1 cellular context compared by ENCODE assay signal in the genomic region with DNA sequence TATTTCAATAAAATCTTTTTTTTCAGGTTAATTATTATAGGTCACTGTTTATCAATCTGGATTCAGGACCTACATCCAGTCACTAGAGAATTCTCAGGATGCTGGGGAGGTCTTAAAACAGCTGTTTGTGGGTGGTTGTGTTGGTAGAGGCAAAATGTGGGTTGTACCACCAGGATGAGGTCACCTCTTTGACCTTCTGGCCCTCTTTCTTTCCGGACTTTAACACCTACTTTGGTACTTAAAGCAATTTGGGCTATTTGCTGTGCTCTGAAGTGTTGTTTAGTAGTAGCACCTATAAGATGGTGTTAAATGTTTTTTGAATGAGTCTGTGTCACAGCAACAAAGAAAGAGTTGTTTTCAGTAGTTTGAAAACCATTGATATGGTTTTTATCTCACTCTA.
TF ChIP-seq lines count a peak whose summit lies in the region.

No MANE protein-coding gene starts in this region.

TF ChIP-seq in HepG2, 621 proteins besides CTCF, POLR2A, EP300 and RAD21:
- peak; percentile 25; the same call in 1 of the 2 replicates for TF ChIP-seq HNF4A (CRISPR knock-in tag; IDR thresholded peaks at IDR 0.05)
- TF ChIP-seq RBM22 (optimal IDR thresholded peaks at IDR 0.05; ENCODE audit: low read length), result peak; percentile 65
- peak; percentile 55; the same call in 1 of the 2 replicates for TF ChIP-seq PRDM4 (CRISPR knock-in tag; IDR thresholded peaks at IDR 0.05; ENCODE audit: borderline replicate concordance)
- peak; percentile 68; the same call in 1 of the 2 replicates for TF ChIP-seq PAF1 (CRISPR knock-in tag; IDR thresholded peaks at IDR 0.05)
- TF ChIP-seq TFAP4 (IDR thresholded peaks at IDR 0.05; ENCODE audit: borderline replicate concordance, low read depth), result peak; percentile 68; the same call in 1 of the 2 replicates
- TF ChIP-seq ATF2 (CRISPR knock-in tag; IDR thresholded peaks at IDR 0.05), result peak; percentile 52; the same call in 1 of the 2 replicates
- peak; percentile 51 for TF ChIP-seq RARA (CRISPR knock-in tag; IDR thresholded peaks at IDR 0.05)
- TF ChIP-seq, protein P1, sequence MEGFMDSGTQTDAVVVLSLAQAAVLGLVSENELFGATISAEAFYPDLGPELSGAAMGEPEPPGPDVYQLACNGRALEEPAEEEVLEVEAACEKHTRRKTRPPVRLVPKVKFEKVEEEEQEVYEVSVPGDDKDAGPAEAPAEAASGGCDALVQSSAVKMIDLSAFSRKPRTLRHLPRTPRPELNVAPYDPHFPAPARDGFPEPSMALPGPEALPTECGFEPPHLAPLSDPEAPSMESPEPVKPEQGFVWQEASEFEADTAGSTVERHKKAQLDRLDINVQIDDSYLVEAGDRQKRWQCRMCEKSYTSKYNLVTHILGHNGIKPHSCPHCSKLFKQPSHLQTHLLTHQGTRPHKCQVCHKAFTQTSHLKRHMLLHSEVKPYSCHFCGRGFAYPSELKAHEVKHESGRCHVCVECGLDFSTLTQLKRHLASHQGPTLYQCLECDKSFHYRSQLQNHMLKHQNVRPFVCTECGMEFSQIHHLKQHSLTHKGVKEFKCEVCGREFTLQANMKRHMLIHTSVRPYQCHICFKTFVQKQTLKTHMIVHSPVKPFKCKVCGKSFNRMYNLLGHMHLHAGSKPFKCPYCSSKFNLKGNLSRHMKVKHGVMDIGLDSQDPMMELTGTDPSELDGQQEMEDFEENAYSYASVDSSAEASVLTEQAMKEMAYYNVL (CRISPR knock-in tag; IDR thresholded peaks at IDR 0.05; ENCODE audit: borderline replicate concordance), result no peak
- no peak for TF ChIP-seq ZNF619 (CRISPR knock-in tag; IDR thresholded peaks at IDR 0.05)
- TF ChIP-seq, protein P2, sequence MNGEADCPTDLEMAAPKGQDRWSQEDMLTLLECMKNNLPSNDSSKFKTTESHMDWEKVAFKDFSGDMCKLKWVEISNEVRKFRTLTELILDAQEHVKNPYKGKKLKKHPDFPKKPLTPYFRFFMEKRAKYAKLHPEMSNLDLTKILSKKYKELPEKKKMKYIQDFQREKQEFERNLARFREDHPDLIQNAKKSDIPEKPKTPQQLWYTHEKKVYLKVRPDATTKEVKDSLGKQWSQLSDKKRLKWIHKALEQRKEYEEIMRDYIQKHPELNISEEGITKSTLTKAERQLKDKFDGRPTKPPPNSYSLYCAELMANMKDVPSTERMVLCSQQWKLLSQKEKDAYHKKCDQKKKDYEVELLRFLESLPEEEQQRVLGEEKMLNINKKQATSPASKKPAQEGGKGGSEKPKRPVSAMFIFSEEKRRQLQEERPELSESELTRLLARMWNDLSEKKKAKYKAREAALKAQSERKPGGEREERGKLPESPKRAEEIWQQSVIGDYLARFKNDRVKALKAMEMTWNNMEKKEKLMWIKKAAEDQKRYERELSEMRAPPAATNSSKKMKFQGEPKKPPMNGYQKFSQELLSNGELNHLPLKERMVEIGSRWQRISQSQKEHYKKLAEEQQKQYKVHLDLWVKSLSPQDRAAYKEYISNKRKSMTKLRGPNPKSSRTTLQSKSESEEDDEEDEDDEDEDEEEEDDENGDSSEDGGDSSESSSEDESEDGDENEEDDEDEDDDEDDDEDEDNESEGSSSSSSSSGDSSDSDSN (CRISPR knock-in tag; IDR thresholded peaks at IDR 0.05), result no peak
- no peak for TF ChIP-seq FOXP1 (IDR thresholded peaks at IDR 0.05)
- peak; percentile 57 for TF ChIP-seq FOXP1 (CRISPR knock-in tag; IDR thresholded peaks at IDR 0.05)
- peak; percentile 51 for TF ChIP-seq MED1 (CRISPR knock-in tag; IDR thresholded peaks at IDR 0.05)
- 0 out of 2 replicates have a peak, but pooled peaks have one; percentile 47 for TF ChIP-seq NR2F6 (IDR thresholded peaks at IDR 0.05)
- TF ChIP-seq NR2F6 (CRISPR knock-in tag; IDR thresholded peaks at IDR 0.05), result peak; percentile 66
- TF ChIP-seq CENPT (CRISPR knock-in tag; IDR thresholded peaks at IDR 0.05; ENCODE audit: low read depth), result no peak
- TF ChIP-seq, protein P3, sequence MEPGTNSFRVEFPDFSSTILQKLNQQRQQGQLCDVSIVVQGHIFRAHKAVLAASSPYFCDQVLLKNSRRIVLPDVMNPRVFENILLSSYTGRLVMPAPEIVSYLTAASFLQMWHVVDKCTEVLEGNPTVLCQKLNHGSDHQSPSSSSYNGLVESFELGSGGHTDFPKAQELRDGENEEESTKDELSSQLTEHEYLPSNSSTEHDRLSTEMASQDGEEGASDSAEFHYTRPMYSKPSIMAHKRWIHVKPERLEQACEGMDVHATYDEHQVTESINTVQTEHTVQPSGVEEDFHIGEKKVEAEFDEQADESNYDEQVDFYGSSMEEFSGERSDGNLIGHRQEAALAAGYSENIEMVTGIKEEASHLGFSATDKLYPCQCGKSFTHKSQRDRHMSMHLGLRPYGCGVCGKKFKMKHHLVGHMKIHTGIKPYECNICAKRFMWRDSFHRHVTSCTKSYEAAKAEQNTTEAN (CRISPR knock-in tag; conservative IDR thresholded peaks at IDR 0.05), result peak; percentile 47; the same call in 1 of the 2 replicates
- TF ChIP-seq NR2F1 (CRISPR knock-in tag; IDR thresholded peaks at IDR 0.05), result peak; percentile 15 to 22; a peak in 1 of 4 replicates
- TF ChIP-seq RBFOX2 (IDR thresholded peaks at IDR 0.05; ENCODE audit: low read depth, low read length), result 0 out of 2 replicates have a peak, but pooled peaks have one; percentile 24
- 0 out of 2 replicates have a peak, but pooled peaks have one; percentile 29 for TF ChIP-seq PRDM15 (CRISPR knock-in tag; IDR thresholded peaks at IDR 0.05)
- peak; percentile 36; the same call in 1 of the 2 replicates for TF ChIP-seq FOSL2 (CRISPR knock-in tag; IDR thresholded peaks at IDR 0.05)
- TF ChIP-seq, protein P4, sequence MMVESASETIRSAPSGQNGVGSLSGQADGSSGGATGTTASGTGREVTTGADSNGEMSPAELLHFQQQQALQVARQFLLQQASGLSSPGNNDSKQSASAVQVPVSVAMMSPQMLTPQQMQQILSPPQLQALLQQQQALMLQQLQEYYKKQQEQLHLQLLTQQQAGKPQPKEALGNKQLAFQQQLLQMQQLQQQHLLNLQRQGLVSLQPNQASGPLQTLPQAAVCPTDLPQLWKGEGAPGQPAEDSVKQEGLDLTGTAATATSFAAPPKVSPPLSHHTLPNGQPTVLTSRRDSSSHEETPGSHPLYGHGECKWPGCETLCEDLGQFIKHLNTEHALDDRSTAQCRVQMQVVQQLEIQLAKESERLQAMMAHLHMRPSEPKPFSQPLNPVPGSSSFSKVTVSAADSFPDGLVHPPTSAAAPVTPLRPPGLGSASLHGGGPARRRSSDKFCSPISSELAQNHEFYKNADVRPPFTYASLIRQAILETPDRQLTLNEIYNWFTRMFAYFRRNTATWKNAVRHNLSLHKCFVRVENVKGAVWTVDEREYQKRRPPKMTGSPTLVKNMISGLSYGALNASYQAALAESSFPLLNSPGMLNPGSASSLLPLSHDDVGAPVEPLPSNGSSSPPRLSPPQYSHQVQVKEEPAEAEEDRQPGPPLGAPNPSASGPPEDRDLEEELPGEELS (CRISPR knock-in tag; IDR thresholded peaks at IDR 0.05), result peak; percentile 32; the same call in 1 of the 2 replicates
- no peak for TF ChIP-seq SOX13 (IDR thresholded peaks at IDR 0.05)
- 0 out of 4 replicates have a peak, but pooled peaks of 1 of the 2 experiments have one; percentile 18 for TF ChIP-seq SOX13 (CRISPR knock-in tag; conservative IDR thresholded peaks at IDR 0.05 in 1 of 2, IDR thresholded peaks at IDR 0.05 in 1 of 2)
- TF ChIP-seq ATF7 (IDR thresholded peaks at IDR 0.05), result peak; percentile 31; the same call in 1 of the 2 replicates
- no peak for TF ChIP-seq ATF7 (CRISPR knock-in tag; IDR thresholded peaks at IDR 0.05)
- 0 out of 2 replicates have a peak, but pooled peaks have one; percentile 47 for TF ChIP-seq KAT7 (CRISPR knock-in tag; IDR thresholded peaks at IDR 0.05; ENCODE audit: borderline replicate concordance)
- TF ChIP-seq HNRNPLL (IDR thresholded peaks at IDR 0.05; ENCODE audit: low read depth, low read length, poor library complexity, severe bottlenecking), result no peak
- TF ChIP-seq POLR2G (IDR thresholded peaks at IDR 0.05; ENCODE audit: low read depth, low read length), result 0 out of 2 replicates have a peak, but pooled peaks have one; percentile 33
